In the genomic region with DNA sequence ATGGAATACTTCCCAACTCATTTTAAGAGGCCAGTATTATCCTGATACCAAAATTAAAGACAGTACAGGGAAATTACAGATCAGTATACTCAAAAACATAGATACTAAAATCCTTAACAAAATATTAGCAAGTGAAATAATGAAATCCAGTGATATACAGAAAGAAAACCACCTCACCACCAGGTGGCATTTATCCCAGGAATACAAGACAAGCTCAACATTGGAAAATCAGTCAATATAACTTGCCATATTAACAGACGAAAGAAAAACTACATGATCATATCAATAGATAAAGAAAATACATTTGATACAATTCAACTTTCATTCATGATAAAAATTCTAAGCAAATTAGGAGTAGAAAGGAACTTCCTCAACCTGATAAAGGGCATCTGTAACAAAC, we compare ENCODE assay signal across 9 cellular contexts. TPM values are rescaled to one million over a fixed set of nuclear protein-coding genes. Genes with fewer than 3 reads are reported as not detected.
A peak's percentile ranks its signal among the peaks of the same experiment; 100 is the strongest.
DNase-seq lines count a peak whose midpoint lies in the region; ATAC-seq and TF ChIP-seq lines count a peak whose summit lies in the region.
"Had no signal": no experiment of that assay in that cellular context is flagged by ENCODE, and none has a peak within 500 bp of the region (broad histone marks: within the 10 kb centered on the region; RNA-seq: fewer than 3 reads in every experiment).

No MANE protein-coding gene starts in this region.

- in situ Hi-C loops in Caki2 (cut with HindIII; ENCODE audit: low pct_unique_long_range_greater_than_20kb, low sequenced_read_pairs) = no loop called here

- no peak overlapping the region for H2AK5ac ChIP-seq in mesenchymal stem cell (ENCODE audit: low read length, severe bottlenecking)

- no peaks in the 10 kb centered on the region for H3K79me1 ChIP-seq in mesenchymal stem cell (replicated peaks; ENCODE audit: low read length, poor library complexity, severe bottlenecking)

- WGBS in adrenal gland, 4 donors = 0 to 27% (median 7%) methylated on average over 1 of the region's 1 CpG
- WGBS in mesenchymal stem cell = no CpG with 5 or more reads among the region's 1 CpG

- peak; percentile 42 to 67 (median 60) for TF ChIP-seq CTCF in adrenal gland (IDR thresholded peaks at IDR 0.05)

- H3K4me1 ChIP-seq in adrenal gland (replicated peaks in 1 of 2) (peaks cover 0 to 9% of the 10 kb centered on the region in 2 donors), mesenchymal stem cell (ENCODE audit: control insufficient read depth, insufficient read depth, low read depth, low read length) (peaks cover 14% of the 10 kb centered on the region)

- no peak overlapping the region for H4K8ac ChIP-seq in mesenchymal stem cell (ENCODE audit: low read length)

- H3K27ac Mint-ChIP-seq in activated naive CD8-positive, alpha-beta T cell treated with anti-CD3 and anti-CD28 coated beads for 36 hours = no peak overlapping the region

- ATAC-seq in HG02840 (IDR thresholded peaks at IDR 0.05; ENCODE audit: low FRiP score, unreplicated experiment) = no peak

- no peak overlapping the region for H2BK5ac ChIP-seq in mesenchymal stem cell (ENCODE audit: low read depth, low read length, poor library complexity, severe bottlenecking)

- H2BK120ac ChIP-seq in mesenchymal stem cell (ENCODE audit: low read depth, low read length) = no peak overlapping the region

- peaks cover 1% of the 10 kb centered on the region for H3K9me3 Mint-ChIP-seq in activated naive CD8-positive, alpha-beta T cell treated with anti-CD3 and anti-CD28 coated beads for 36 hours
- H3K9me3 Mint-ChIP-seq: immature natural killer cell had no signal

- no peaks in the 10 kb centered on the region for H3K36me3 ChIP-seq in adrenal gland (replicated peaks in 1 of 2)
- peaks cover 0 to under 1% of the 10 kb centered on the region in 2 experiments for H3K36me3 ChIP-seq in mesenchymal stem cell (ENCODE audit: control insufficient read depth in 1 of 2, insufficient read depth in 2 of 2, low read depth in 1 of 2, low read length in 2 of 2)
- H3K36me3 ChIP-seq in MG63 = no peaks in the 10 kb centered on the region

- no peak overlapping the region for H3K18ac ChIP-seq in mesenchymal stem cell (ENCODE audit: low read depth in 1 of 2, low read length in 2 of 2)

- no peak for TF ChIP-seq POLR2A in adrenal gland (IDR thresholded peaks at IDR 0.05)

- H3K4me3 ChIP-seq in adrenal gland (no peak overlapping the region), mesenchymal stem cell (ENCODE audit: insufficient read depth in 1 of 2, low read depth in 1 of 2, low read length in 2 of 2) (no peak overlapping the region), MG63 (no peak overlapping the region)

- H2AFZ ChIP-seq in mesenchymal stem cell (ENCODE audit: low read depth, low read length) = no peak overlapping the region

- no peaks in the 10 kb centered on the region for H3K27me3 ChIP-seq in adrenal gland
- H3K27me3 ChIP-seq in mesenchymal stem cell (ENCODE audit: control insufficient read depth in 1 of 2, insufficient read depth in 1 of 2, low read length in 2 of 2) = no peaks in the 10 kb centered on the region
- H3K27me3 ChIP-seq in MG63 = no peaks in the 10 kb centered on the region

- H3K36me3 Mint-ChIP-seq in activated naive CD8-positive, alpha-beta T cell treated with anti-CD3 and anti-CD28 coated beads for 36 hours = peaks cover 5% of the 10 kb centered on the region
- H3K36me3 Mint-ChIP-seq: immature natural killer cell had no signal

- H2BK12ac ChIP-seq in mesenchymal stem cell (ENCODE audit: low read length in 2 of 2) = no peak overlapping the region

- no peak overlapping the region for H3K4me2 ChIP-seq in mesenchymal stem cell (ENCODE audit: low read length, poor library complexity, severe bottlenecking)

- no peak overlapping the region for H2BK15ac ChIP-seq in mesenchymal stem cell (ENCODE audit: low read depth, poor library complexity, severe bottlenecking)

- no peak overlapping the region for H4K91ac ChIP-seq in mesenchymal stem cell (ENCODE audit: low read length)

- no peak overlapping the region for H3K9ac ChIP-seq in mesenchymal stem cell (ENCODE audit: low read length)

- H3K27ac ChIP-seq in adrenal gland = no peak overlapping the region
- no peak overlapping the region for H3K27ac ChIP-seq in mesenchymal stem cell (ENCODE audit: low read length, poor library complexity, severe bottlenecking)
- H3K27ac ChIP-seq in caudate nucleus (ENCODE audit: low read depth, low read length) = no peak overlapping the region

- DNase-seq in Caki2 (ENCODE audit: low read depth) = peak; percentile 8
- peak; percentile 23 for DNase-seq in HS-27A (ENCODE audit: low read depth)
- peak in 2 of 7 donors; percentile 46 to 67 for DNase-seq in adrenal gland
- DNase-seq in mesenchymal stem cell = peak; percentile 68
- no peak for DNase-seq in caudate nucleus (lab: John Stamatoyannopoulos, UW)
- DNase-seq in MG63 = no peak
- no peak for DNase-seq in activated naive CD8-positive, alpha-beta T cell treated with anti-CD3 and anti-CD28 coated beads for 36 hours

- no peak overlapping the region for H3K23ac ChIP-seq in mesenchymal stem cell (ENCODE audit: low read length in 2 of 2)

- H3K27me3 Mint-ChIP-seq in activated naive CD8-positive, alpha-beta T cell treated with anti-CD3 and anti-CD28 coated beads for 36 hours = peaks cover 5% of the 10 kb centered on the region

- intact Hi-C loops in adrenal gland (cut with DNase I) = loop anchor here (5.0 to 10.0 kb wide), 3 partner anchors 33 to 57 kb away; no protein-coding TSS in a partner anchor

- H3K9me3 ChIP-seq in adrenal gland (replicated peaks in 1 of 3) (no peaks in the 10 kb centered on the region), mesenchymal stem cell (ENCODE audit: control insufficient read depth, low read length) (no peaks in the 10 kb centered on the region), MG63 (no peaks in the 10 kb centered on the region)

- no peak overlapping the region for H3K4me3 Mint-ChIP-seq in activated naive CD8-positive, alpha-beta T cell treated with anti-CD3 and anti-CD28 coated beads for 36 hours
- H3K4me3 Mint-ChIP-seq: immature natural killer cell had no signal

- no peak overlapping the region for H3K4ac ChIP-seq in mesenchymal stem cell (ENCODE audit: low read depth in 1 of 2, low read length in 2 of 2)

- peaks cover 23% of the 10 kb centered on the region for H3K4me1 Mint-ChIP-seq in activated naive CD8-positive, alpha-beta T cell treated with anti-CD3 and anti-CD28 coated beads for 36 hours

- no peak overlapping the region for H3K14ac ChIP-seq in mesenchymal stem cell (ENCODE audit: low read length in 2 of 2)

RNA-seq across cellular contexts. Expression of a gene that starts 6.7 kb away (rescaled TPM):
- not detected in 2 replicates for total RNA-seq in Caki2 (2014; rRNA removed; shearing (Covaris generic); ENCODE audit: low replicate concordance)
- 10 to 100 TPM in 4 of 8 donors, 1 to 10 TPM in 4; 4.4 to 16.3 (median 10.3) TPM for total RNA-seq in adrenal gland
- 1 to 10 TPM; 1.6 to 7.3 (median 5.8) TPM for polyA plus RNA-seq in adrenal gland
- 0.03 TPM for polyA plus RNA-seq in mesenchymal stem cell (2013, experiment 1 of 2)
- polyA plus RNA-seq in mesenchymal stem cell (2013, experiment 2 of 2) = 0.03 TPM
- total RNA-seq in MG63 (2014; rRNA removed; shearing (Covaris generic); ENCODE audit: low replicate concordance) = not detected in 2 replicates
- 1 to 10 TPM; 7.5 to 7.8 TPM for total RNA-seq in activated naive CD8-positive, alpha-beta T cell treated with anti-CD3 and anti-CD28 coated beads for 36 hours

RNA-seq across cellular contexts. Expression of a gene that starts 35.0 kb away (rescaled TPM):
- total RNA-seq in Caki2 (2014; rRNA removed; shearing (Covaris generic); ENCODE audit: low replicate concordance) = 17.2 and 24.0 TPM in 2 replicates
- 10 to 100 TPM; 53.1 to 84.3 (median 64.4) TPM for total RNA-seq in adrenal gland
- polyA plus RNA-seq in adrenal gland = 10 to 100 TPM; 20.6 to 38.3 (median 35.6) TPM
- 49.8 TPM for polyA plus RNA-seq in mesenchymal stem cell (2013, experiment 1 of 2)
- polyA plus RNA-seq in mesenchymal stem cell (2013, experiment 2 of 2) = 49.0 TPM
- 29.7 and 46.0 TPM in 2 replicates for total RNA-seq in MG63 (2014; rRNA removed; shearing (Covaris generic); ENCODE audit: low replicate concordance)
- 1 to 10 TPM; 4.5 to 4.6 TPM for total RNA-seq in activated naive CD8-positive, alpha-beta T cell treated with anti-CD3 and anti-CD28 coated beads for 36 hours

RNA-seq across cellular contexts. Expression of a gene that starts 49.5 kb away (rescaled TPM):
- 0.58 TPM in 1 of 2 replicates, not detected in the other for total RNA-seq in Caki2 (2014; rRNA removed; shearing (Covaris generic); ENCODE audit: low replicate concordance)
- 1 to 10 TPM in 7 of 8 donors, under 1 TPM in 1; 0.81 to 5.5 (median 2.6) TPM for total RNA-seq in adrenal gland
- polyA plus RNA-seq in adrenal gland = 1 to 10 TPM in 2 of 3 donors, not detected in 1; 1.6 to 2.2 TPM
- polyA plus RNA-seq in mesenchymal stem cell (2013, experiment 1 of 2) = not detected
- polyA plus RNA-seq in mesenchymal stem cell (2013, experiment 2 of 2) = not detected
- not detected in 2 replicates for total RNA-seq in MG63 (2014; rRNA removed; shearing (Covaris generic); ENCODE audit: low replicate concordance)
- 10 to 100 TPM; 37.5 to 42.7 TPM for total RNA-seq in activated naive CD8-positive, alpha-beta T cell treated with anti-CD3 and anti-CD28 coated beads for 36 hours

RNA-seq across cellular contexts. Expression of a gene that starts 56.6 kb away (rescaled TPM):
- total RNA-seq in Caki2 (2014; rRNA removed; shearing (Covaris generic); ENCODE audit: low replicate concordance) = 45.6 and 108 TPM in 2 replicates
- 100 to 1,000 TPM in 4 of 8 donors, 10 to 100 TPM in 4; 51.5 to 193 (median 99.4) TPM for total RNA-seq in adrenal gland
- polyA plus RNA-seq in adrenal gland = 100 to 1,000 TPM in 1 of 3 donors, 10 to 100 TPM in 2; 57.6 to 127 (median 93.6) TPM
- 45.9 TPM for polyA plus RNA-seq in mesenchymal stem cell (2013, experiment 1 of 2)
- 47.0 TPM for polyA plus RNA-seq in mesenchymal stem cell (2013, experiment 2 of 2)
- 55.6 and 68.5 TPM in 2 replicates for total RNA-seq in MG63 (2014; rRNA removed; shearing (Covaris generic); ENCODE audit: low replicate concordance)
- total RNA-seq in activated naive CD8-positive, alpha-beta T cell treated with anti-CD3 and anti-CD28 coated beads for 36 hours = 10 to 100 TPM; 86.5 to 91.3 TPM

Comparison
In these comparisons a context has a peak if more than half of its experiments do, and no peak if none do; other contexts are left out.
1. DNase-seq: peak in Caki2 (single experiment), HS-27A (single experiment) and mesenchymal stem cell (single experiment); none in caudate nucleus (0 of 61), MG63 (single experiment) and activated naive CD8-positive, alpha-beta T cell treated with anti-CD3 and anti-CD28 coated beads for 36 hours (single experiment).
2. RNA of a gene that starts 49.5 kb away (total RNA-seq): 37.5 to 42.7 TPM in activated naive CD8-positive, alpha-beta T cell treated with anti-CD3 and anti-CD28 coated beads for 36 hours; 0.81 to 5.5 TPM in adrenal gland, 0.58 TPM in Caki2 and not detected in MG63; every median in the first group is over 4 times any median in the second.